ENCODE assay signal across 1 cellular context in genomic region chr19:10259162-10259905, GRCh38.
TF ChIP-seq lines count a peak whose summit lies in the region.

No MANE protein-coding gene starts in this region.

TF ChIP-seq in GM12878, 131 proteins besides CTCF, POLR2A, EP300 and RAD21 (continued from another document):
- TF ChIP-seq RELB (IDR thresholded peaks at IDR 0.05; ENCODE audit: low read depth): no peak
